In the genomic region with DNA sequence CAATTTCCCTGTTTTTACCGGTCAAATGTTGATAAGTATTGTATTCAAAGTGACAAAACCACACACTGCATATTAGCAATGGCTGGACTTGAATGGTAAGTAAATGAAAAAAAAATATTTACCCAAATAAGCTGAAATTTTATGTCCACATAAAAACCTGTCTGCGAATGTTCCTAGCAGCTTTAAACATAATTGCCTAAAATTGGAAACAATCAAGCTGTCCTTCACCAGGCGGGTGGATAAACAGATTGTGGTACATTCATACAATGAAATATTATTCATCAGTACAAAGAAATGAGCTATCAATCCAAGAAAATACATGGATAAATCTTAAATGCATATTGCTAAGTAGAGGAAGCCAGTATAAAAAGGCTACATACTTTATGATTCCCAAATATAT, we compare ENCODE assay signal across 29 cellular contexts.
"Had no signal": no experiment of that assay in that cellular context is flagged by ENCODE, and none has a peak within 500 bp of the region (broad histone marks: within the 10 kb centered on the region; RNA-seq: fewer than 3 reads in every experiment).

No MANE protein-coding gene starts in this region.

- DNase-seq: activated B cell treated with CpG ODN at 0.5 μM for 24 hours; activated CD4-positive, alpha-beta memory T cell treated with anti-CD3 and anti-CD28 coated beads for 36 hours; activated CD4-positive, alpha-beta T cell treated with anti-CD3 and anti-CD28 coated beads for 4 hours; activated CD4-positive, alpha-beta T cell treated with anti-CD3 and anti-CD28 coated beads, Interleukin-2, amount 10 ng/mL, durations not matched to agents 24 days and 14 days; activated CD4-positive, alpha-beta T cell treated with anti-CD3 and anti-CD28 coated beads, Interleukin-2, amount 50 U/mL, for 1 hour; activated CD4-positive, alpha-beta T cell treated with anti-CD3 and anti-CD28 coated beads, Interleukin-2, amount 50 U/mL, for 4 hours; activated CD4-positive, CD25-positive, alpha-beta regulatory T cell treated with anti-CD3 and anti-CD28 coated beads, Interleukin-2, amount 50 U/mL, for 72 hours; activated CD8-positive, alpha-beta memory T cell treated with anti-CD3 and anti-CD28 coated beads, Interleukin-2, amount 50 U/mL, for 4 hours; activated CD8-positive, alpha-beta T cell treated with anti-CD3 and anti-CD28 coated beads for 36 hours; activated effector memory CD4-positive, alpha-beta T cell treated with anti-CD3 and anti-CD28 coated beads, Interleukin-2, amount 50 U/mL, for 16 hours; activated gamma-delta T cell treated with Interleukin-2 at 50 U/mL for 16 hours; activated naive CD4-positive, alpha-beta T cell; activated naive CD4-positive, alpha-beta T cell treated with anti-CD3 and anti-CD28 coated beads for 36 hours; activated naive CD4-positive, alpha-beta T cell treated with anti-CD3 and anti-CD28 coated beads, Interleukin-2, amount 50 U/mL, for 16 hours; activated naive CD8-positive, alpha-beta T cell treated with anti-CD3 and anti-CD28 coated beads for 36 hours; activated T-cell treated with anti-CD3 and anti-CD28 coated beads for 4 hours; activated T-cell treated with anti-CD3 and anti-CD28 coated beads, Interleukin-2, amount 50 U/mL, for 1 hour; activated T-cell treated with anti-CD3 and anti-CD28 coated beads, Interleukin-2, amount 50 U/mL, for 4 hours; activated T-cell treated with anti-CD3 and anti-CD28 coated beads, Interleukin-2, amount 50 U/mL, for 72 hours; adrenal gland; amniotic stem cell; aorta; body of pancreas; brain microvascular endothelial cell; central memory CD4-positive, alpha-beta T cell; T-helper 2 cell; T-helper 9 cell had no signal

- H3K4me1 ChIP-seq: adrenal gland, breast epithelium had no signal

- H3K9me3 ChIP-seq: adrenal gland, body of pancreas, breast epithelium had no signal

- H3K27ac ChIP-seq: adrenal gland, body of pancreas, brain microvascular endothelial cell, breast epithelium, VCaP had no signal

- H3K36me3 ChIP-seq: adrenal gland, brain microvascular endothelial cell, breast epithelium had no signal

- H3K27me3 ChIP-seq: adrenal gland, body of pancreas, brain microvascular endothelial cell, breast epithelium had no signal

- H3K4me3 ChIP-seq: adrenal gland, body of pancreas, breast epithelium had no signal
